Comparison of ENCODE assay signal across 8 cellular contexts in the genomic region with DNA sequence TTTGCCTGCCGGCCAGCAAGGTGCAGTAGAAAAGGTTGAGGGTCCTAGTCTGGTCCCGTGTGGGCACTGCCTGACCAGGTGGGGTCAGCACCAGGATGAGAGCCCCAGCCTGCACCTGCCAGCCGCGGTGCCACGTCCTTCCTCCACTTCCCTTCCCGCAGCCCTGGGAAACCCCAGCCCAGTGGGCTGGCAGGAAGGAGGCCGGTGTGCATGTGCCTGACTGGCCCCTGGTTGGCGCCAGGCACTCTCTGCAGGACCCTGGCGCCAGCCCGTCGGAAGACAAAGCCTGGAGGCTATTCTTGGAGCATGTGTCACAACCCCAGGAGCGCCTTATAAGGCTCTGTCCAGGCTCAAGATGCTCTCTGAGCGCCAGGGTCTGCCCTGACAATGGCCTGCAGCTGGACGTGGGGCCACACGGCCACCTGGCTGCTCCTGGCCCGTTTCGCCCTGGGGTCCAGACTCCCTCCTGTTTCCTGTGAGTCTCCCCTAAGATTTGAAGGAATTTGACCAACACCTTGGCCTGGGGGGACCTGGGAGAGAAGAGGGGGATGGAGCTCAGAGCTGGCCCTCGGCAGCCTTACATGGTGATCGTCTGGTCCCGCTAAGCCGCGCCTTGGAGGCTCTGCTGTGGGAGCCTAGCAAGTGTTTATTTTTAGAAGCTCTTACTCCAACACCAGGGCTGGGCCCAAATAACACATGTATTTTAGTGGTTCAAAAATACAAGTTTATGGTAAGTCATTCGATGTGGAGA. TPM values are rescaled to one million over a fixed set of nuclear protein-coding genes. Genes with fewer than 3 reads are reported as not detected.
DNase-seq lines count a peak whose midpoint lies in the region; ATAC-seq and TF ChIP-seq lines count a peak whose summit lies in the region.

No MANE protein-coding gene starts in this region.

- no peak for TF ChIP-seq POLR2A in Peyer's patch (IDR thresholded peaks at IDR 0.05)

- TF ChIP-seq CTCF in Peyer's patch (IDR thresholded peaks at IDR 0.05) (no peak), omental fat pad (IDR thresholded peaks at IDR 0.05) (no peak)

- H3K79me2 ChIP-seq in ACC112 (ENCODE audit: control insufficient read depth, insufficient read depth, low read length, unreplicated experiment) = no peaks in the 10 kb centered on the region

- H3K4me3 ChIP-seq in ACC112 (ENCODE audit: low read depth, low read length) (no peak overlapping the region), Peyer's patch (no peak overlapping the region)

- H3K27me3 ChIP-seq in ACC112 (ENCODE audit: insufficient read depth, low read length) (no peaks in the 10 kb centered on the region), Peyer's patch (no peaks in the 10 kb centered on the region)

- peak in 1 of 3 donors; percentile 42 for DNase-seq in Peyer's patch
- peak; percentile 67 for DNase-seq in fibroblast of peridontal ligament (ENCODE audit: extremely low read depth)
- no peak for DNase-seq in omental fat pad (ENCODE audit: low spot score)
- no peak for DNase-seq in hippocampal formation (lab: John Stamatoyannopoulos, UW)
- no peak for DNase-seq in NCI-H146 (lab: John Stamatoyannopoulos, UW)
- no peak for DNase-seq in NCI-H510A treated with DMSO at 0.1 percent for 48 hours (lab: John Stamatoyannopoulos, UW)

- H3K36me3 ChIP-seq in ACC112 (ENCODE audit: insufficient read depth, low read length) (no peaks in the 10 kb centered on the region), Peyer's patch (no peaks in the 10 kb centered on the region)

- H2AFZ ChIP-seq in ACC112 (ENCODE audit: low read length, unreplicated experiment) = no peak overlapping the region

- peak; percentile 15 for ATAC-seq in omental fat pad (ENCODE audit: low FRiP score)
- no peak for ATAC-seq in GM19324 (IDR thresholded peaks at IDR 0.05; ENCODE audit: low FRiP score, unreplicated experiment)

- H3K4me1 ChIP-seq in ACC112 (ENCODE audit: control insufficient read depth, insufficient read depth, low read length, unreplicated experiment) = peaks cover 42% of the 10 kb centered on the region
- peaks cover 0 to 24% (median 0%) of the 10 kb centered on the region in 4 donors for H3K4me1 ChIP-seq in Peyer's patch

- peak overlapping the region; percentile 26; the same call in 1 of the 2 replicates for H3K27ac ChIP-seq in ACC112 (ENCODE audit: low read depth, low read length)
- H3K27ac ChIP-seq in Peyer's patch = peak overlapping the region; percentile 38 to 76 (median 61)

- no peaks in the 10 kb centered on the region for H3K9me3 ChIP-seq in Peyer's patch

RNA-seq across cellular contexts. Expression of a gene that starts 31.9 kb away (rescaled TPM):
- total RNA-seq in Peyer's patch (10 to 100 TPM; 25.6 to 76.4 (median 47.6) TPM), omental fat pad (10 to 100 TPM; 17.5 to 48.9 (median 19.8) TPM)
